Comparison of ENCODE assay signal across 15 cellular contexts in genomic region chr3:56547486-56547885, GRCh38. TPM values are rescaled to one million over a fixed set of nuclear protein-coding genes. Genes with fewer than 3 reads are reported as not detected.
DNase-seq lines count a peak whose midpoint lies in the region; TF ChIP-seq lines count a peak whose summit lies in the region.
"Had no signal": no experiment of that assay in that cellular context is flagged by ENCODE, and none has a peak within 500 bp of the region (broad histone marks: within the 10 kb centered on the region; RNA-seq: fewer than 3 reads in every experiment).

No MANE protein-coding gene starts in this region.

- peak; percentile 1 for DNase-seq in NCI-H345 (lab: John Stamatoyannopoulos, UW)
- DNase-seq in NCI-H345 treated with DMSO at 0.1 percent for 48 hours (lab: John Stamatoyannopoulos, UW; ENCODE audit: unreplicated experiment), result no peak
- DNase-seq in NCI-H748 (lab: John Stamatoyannopoulos, UW; ENCODE audit: unreplicated experiment), result peak; percentile 30
- DNase-seq in cardiac fibroblast (ENCODE audit: low read depth in 2 of 2), result peak; percentile 2 to 27
- DNase-seq in superior temporal gyrus (ENCODE audit: extremely low spot score), result peak; percentile 54
- no peak for DNase-seq in BE2C
- DNase-seq in tibial artery, result no peak
- no peak for DNase-seq in activated naive CD4-positive, alpha-beta T cell (lab: John Stamatoyannopoulos, UW)
- DNase-seq: activated CD4-positive, alpha-beta T cell treated with anti-CD3 and anti-CD28 coated beads, Interleukin-2, amount 50 U/mL, for 1 hour; activated gamma-delta T cell; cerebellar nuclear complex; islet precursor cell; NCI-H2029 treated with DMSO at 0.1 percent for 48 hours; right lobe of liver had no signal

- H3K4me1 ChIP-seq in BE2C (no peaks in the 10 kb centered on the region), tibial artery (no peaks in the 10 kb centered on the region)
- H3K4me1 ChIP-seq: right lobe of liver had no signal

- peaks cover 6% of the 10 kb centered on the region; the same call in 1 of the 2 replicates for H3K27me3 ChIP-seq in BE2C
- H3K27me3 ChIP-seq in tibial artery, result no peaks in the 10 kb centered on the region
- H3K27me3 ChIP-seq: right lobe of liver had no signal

- H3K4me3 ChIP-seq in cardiac fibroblast (replicated peaks in 1 of 2; ENCODE audit: low read depth in 2 of 2, low read length in 2 of 2) (no peak overlapping the region), BE2C (ENCODE audit: low read depth, low read length) (no peak overlapping the region), tibial artery (no peak overlapping the region)
- H3K4me3 ChIP-seq: right lobe of liver, thoracic aorta had no signal

- intact Hi-C loops in tibial artery (cut with DNase I; ENCODE audit: low total_unique reads), result no loop called here

- no peaks in the 10 kb centered on the region for H3K36me3 ChIP-seq in BE2C
- H3K36me3 ChIP-seq in tibial artery, result no peaks in the 10 kb centered on the region
- H3K36me3 ChIP-seq: right lobe of liver, thoracic aorta had no signal

- TF ChIP-seq CTCF in cardiac fibroblast (IDR thresholded peaks at IDR 0.05; ENCODE audit: low read depth, low read length) (no peak), BE2C (IDR thresholded peaks at IDR 0.05; ENCODE audit: low read depth, low read length) (no peak; the same call in 1 of the 2 replicates), tibial artery (IDR thresholded peaks at IDR 0.05) (no peak)

- H3K27ac ChIP-seq in tibial artery, result no peak overlapping the region
- H3K27ac ChIP-seq: right lobe of liver, thoracic aorta had no signal

- H3K9me3 ChIP-seq in BE2C, result no peaks in the 10 kb centered on the region
- H3K9me3 ChIP-seq in tibial artery, result no peaks in the 10 kb centered on the region
- H3K9me3 ChIP-seq: right lobe of liver, thoracic aorta had no signal

RNA-seq across cellular contexts. Expression of gene CCDC66, which starts 9.5 kb away (rescaled TPM):
- 11.6 TPM for polyA plus RNA-seq in BE2C (2012; ENCODE audit: insufficient read depth, insufficient read length, low read depth)

Comparison
In these comparisons a context has a peak if more than half of its experiments do, and no peak if none do; other contexts are left out.
1. DNase-seq: peak in NCI-H345 (single experiment), NCI-H748 (single experiment), cardiac fibroblast (2 of 2) and superior temporal gyrus (single experiment); none in NCI-H345 treated with DMSO at 0.1 percent for 48 hours (single experiment), BE2C (single experiment), tibial artery (0 of 2) and activated naive CD4-positive, alpha-beta T cell (0 of 4).